Comparison of ENCODE assay signal across 8 cellular contexts in the genomic region with DNA sequence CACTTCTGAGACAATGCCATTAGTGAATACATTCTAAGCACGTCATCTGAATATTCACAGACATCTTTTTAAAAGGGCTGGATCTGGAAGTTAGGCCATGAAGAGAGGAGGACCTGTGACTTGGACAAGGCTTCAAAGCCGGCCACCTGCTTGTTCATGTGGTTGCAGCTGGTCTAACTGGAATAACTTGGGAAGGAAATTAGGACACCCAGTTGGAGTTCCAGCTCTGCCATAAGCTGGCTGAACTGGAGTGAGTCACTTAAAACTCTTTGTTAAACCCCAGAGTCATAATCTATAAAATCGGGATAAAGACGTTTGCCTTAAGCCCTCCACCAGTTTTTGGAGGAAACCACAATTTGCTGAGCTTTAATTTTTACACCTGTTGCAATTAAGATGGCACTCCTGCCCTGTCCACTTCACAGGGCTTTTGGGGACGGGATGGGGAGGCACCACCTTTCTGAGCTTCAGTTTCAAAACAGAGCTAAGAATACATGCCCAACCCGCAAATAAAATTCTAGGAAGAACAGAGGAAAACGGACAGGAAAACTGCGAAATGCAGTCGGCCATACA. TPM values are rescaled to one million over a fixed set of nuclear protein-coding genes. Genes with fewer than 3 reads are reported as not detected.
DNase-seq lines count a peak whose midpoint lies in the region; ATAC-seq and TF ChIP-seq lines count a peak whose summit lies in the region.

No MANE protein-coding gene starts in this region.

- TF ChIP-seq CTCF in left ventricle myocardium inferior (IDR thresholded peaks at IDR 0.05; ENCODE audit: borderline replicate concordance) (no peak), OCI-LY3 (IDR thresholded peaks at IDR 0.05; ENCODE audit: low read depth, low read length) (no peak), epithelial cell of esophagus (IDR thresholded peaks at IDR 0.05; ENCODE audit: insufficient read depth, low read depth, low read length, missing control alignments) (no peak), osteoblast (IDR thresholded peaks at IDR 0.05; ENCODE audit: extremely low read depth, low read depth, low read length) (no peak)

- peak overlapping the region; percentile 97 for H3K27ac ChIP-seq in left ventricle myocardium inferior (replicated peaks)
- no peak overlapping the region for H3K27ac ChIP-seq in OCI-LY3 (ENCODE audit: low read length)
- H3K27ac ChIP-seq in osteoblast (ENCODE audit: low read depth, low read length) = no peak overlapping the region

- peaks cover 36% of the 10 kb centered on the region for H3K4me1 ChIP-seq in left ventricle myocardium inferior
- peaks cover 12% of the 10 kb centered on the region for H3K4me1 ChIP-seq in OCI-LY3 (ENCODE audit: low read length)
- H3K4me1 ChIP-seq in osteoblast (ENCODE audit: insufficient read depth, low read length) = peaks cover 8% of the 10 kb centered on the region

- peak overlapping the region; percentile 95 for H3K4me2 ChIP-seq in OCI-LY3 (ENCODE audit: low read length)
- H3K4me2 ChIP-seq in osteoblast (ENCODE audit: insufficient read depth, low read length) = peak overlapping the region; percentile 96

- peak overlapping the region; percentile 47 for H3K9ac ChIP-seq in OCI-LY3 (ENCODE audit: low read length)

- DNase-seq in left ventricle myocardium inferior = no peak
- DNase-seq in left ventricle myocardium superior = no peak
- DNase-seq in epithelial cell of esophagus (ENCODE audit: low read depth) = peak; percentile 81
- DNase-seq in osteoblast (ENCODE audit: insufficient read length, low spot score, missing footprints) = no peak
- DNase-seq in 8988T = no peak
- DNase-seq in HCEC 1CT = no peak
- DNase-seq in stimulated activated CD4-positive, alpha-beta T cell treated with anti-CD3 and anti-CD28 coated beads, Interleukin-4, amount 100 ng/mL, for 1 hour = no peak

- H3K79me2 ChIP-seq in OCI-LY3 (ENCODE audit: low read length) (peaks cover 18% of the 10 kb centered on the region), osteoblast (ENCODE audit: insufficient read depth, low read length) (peaks cover 28% of the 10 kb centered on the region)

- H3K4me3 ChIP-seq in left ventricle myocardium inferior (peak overlapping the region; percentile 89), OCI-LY3 (ENCODE audit: low read length) (peak overlapping the region; percentile 90), epithelial cell of esophagus (ENCODE audit: low read length) (peak overlapping the region; percentile 81), osteoblast (ENCODE audit: insufficient read depth, low read length) (peak overlapping the region; percentile 90)

- no peaks in the 10 kb centered on the region for H3K36me3 ChIP-seq in left ventricle myocardium inferior
- H3K36me3 ChIP-seq in OCI-LY3 (replicated peaks; ENCODE audit: low read depth, low read length) = no peaks in the 10 kb centered on the region
- no peaks in the 10 kb centered on the region for H3K36me3 ChIP-seq in osteoblast (ENCODE audit: insufficient read depth, low read length)

- intact Hi-C loops in left ventricle myocardium inferior (cut with micrococcal nuclease) (no loop called here), left ventricle myocardium superior (cut with micrococcal nuclease) (no loop called here)

- no peaks in the 10 kb centered on the region for H3K27me3 ChIP-seq in left ventricle myocardium inferior (ENCODE audit: low read depth)
- no peaks in the 10 kb centered on the region for H3K27me3 ChIP-seq in OCI-LY3 (ENCODE audit: low read depth, low read length)
- peaks cover 8% of the 10 kb centered on the region for H3K27me3 ChIP-seq in osteoblast (ENCODE audit: insufficient read depth, low read length)

- no peaks in the 10 kb centered on the region for H4K20me1 ChIP-seq in OCI-LY3 (ENCODE audit: insufficient read depth, low read length)
- H4K20me1 ChIP-seq in osteoblast (ENCODE audit: insufficient read depth, low read length) = peaks cover 2% of the 10 kb centered on the region

- H3K9me3 ChIP-seq in left ventricle myocardium inferior (replicated peaks) = no peaks in the 10 kb centered on the region
- H3K9me3 ChIP-seq in OCI-LY3 (ENCODE audit: insufficient read depth, low read length) = no peaks in the 10 kb centered on the region
- no peaks in the 10 kb centered on the region for H3K9me3 ChIP-seq in osteoblast (ENCODE audit: low read depth, low read length)

- no peak for ATAC-seq in left ventricle myocardium superior

- peak overlapping the region; percentile 99 for H2AFZ ChIP-seq in OCI-LY3 (ENCODE audit: low read depth, low read length)
- peak overlapping the region; percentile 92 for H2AFZ ChIP-seq in osteoblast (ENCODE audit: low read length)

RNA-seq across cellular contexts. Expression of a gene that starts 0.5 kb away (rescaled TPM):
- total RNA-seq in left ventricle myocardium inferior (23.7 TPM), left ventricle myocardium superior (25.1 TPM), osteoblast (32.2 and 40.1 TPM in 2 replicates)
